11 cellular contexts compared by ENCODE assay signal in genomic region chr2:237705225-237705524, GRCh38.
DNase-seq lines count a peak whose midpoint lies in the region; ATAC-seq and TF ChIP-seq lines count a peak whose summit lies in the region.
"Had no signal": no experiment of that assay in that cellular context is flagged by ENCODE, and none has a peak within 500 bp of the region (broad histone marks: within the 10 kb centered on the region; RNA-seq: fewer than 3 reads in every experiment).

No MANE protein-coding gene starts in this region.

- no peaks in the 10 kb centered on the region for H3K27me3 Mint-ChIP-seq in activated naive CD8-positive, alpha-beta T cell treated with anti-CD3 and anti-CD28 coated beads, Interleukin-2, amount 50 U/mL, for 24 hours
- no peaks in the 10 kb centered on the region for H3K27me3 Mint-ChIP-seq in memory B cell

- peaks cover 8% of the 10 kb centered on the region for H3K36me3 ChIP-seq in left ventricle myocardium inferior
- H3K36me3 ChIP-seq in vagina: peaks cover 0 to 3% of the 10 kb centered on the region in 2 donors

- DNase-seq in left ventricle myocardium inferior (no peak), left cardiac atrium (no peak), memory B cell (ENCODE audit: low spot score in 2 of 2) (no peak), vagina (ENCODE audit: extremely low spot score in 2 of 2) (no peak), cerebellar nuclear complex (lab: John Stamatoyannopoulos, UW) (no peak), KBM-7 (no peak)
- DNase-seq in activated naive CD8-positive, alpha-beta T cell treated with anti-CD3 and anti-CD28 coated beads, Interleukin-2, amount 50 U/mL, for 24 hours: no peak
- DNase-seq: NCI-H1436, PC-3 had no signal

- TF ChIP-seq POLR2A in vagina (IDR thresholded peaks at IDR 0.05): no peak

- no peak for ATAC-seq in left cardiac atrium
- no peak for ATAC-seq in activated naive CD8-positive, alpha-beta T cell treated with anti-CD3 and anti-CD28 coated beads, Interleukin-2, amount 50 U/mL, for 24 hours
- no peak for ATAC-seq in memory B cell (ENCODE audit: low read depth)
- no peak for ATAC-seq in GM19324 (IDR thresholded peaks at IDR 0.05; ENCODE audit: low FRiP score, unreplicated experiment)
- ATAC-seq: esophagus mucosa had no signal

- H3K27ac Mint-ChIP-seq in activated naive CD8-positive, alpha-beta T cell treated with anti-CD3 and anti-CD28 coated beads, Interleukin-2, amount 50 U/mL, for 24 hours: peak overlapping the region; percentile 100
- H3K27ac Mint-ChIP-seq in memory B cell: peak overlapping the region; percentile 20

- H3K27ac ChIP-seq in left ventricle myocardium inferior (replicated peaks) (peak overlapping the region; percentile 86), vagina (peak overlapping the region; percentile 83)

- H3K36me3 Mint-ChIP-seq in activated naive CD8-positive, alpha-beta T cell treated with anti-CD3 and anti-CD28 coated beads, Interleukin-2, amount 50 U/mL, for 24 hours (ENCODE audit: low read depth): peaks cover 28% of the 10 kb centered on the region
- H3K36me3 Mint-ChIP-seq in memory B cell: peaks cover 15% of the 10 kb centered on the region

- intact Hi-C loops in left ventricle myocardium inferior (cut with micrococcal nuclease): no loop called here
- intact Hi-C loops in left cardiac atrium (cut with DNase I): no loop called here
- intact Hi-C loops in vagina (cut with DNase I): no loop called here

- H3K4me1 ChIP-seq in left ventricle myocardium inferior (peaks cover 90% of the 10 kb centered on the region), vagina (peaks cover 86% of the 10 kb centered on the region)

- H3K27me3 ChIP-seq in left ventricle myocardium inferior (ENCODE audit: low read depth) (no peaks in the 10 kb centered on the region), vagina (no peaks in the 10 kb centered on the region)

- peaks cover 78% of the 10 kb centered on the region for H3K4me1 Mint-ChIP-seq in activated naive CD8-positive, alpha-beta T cell treated with anti-CD3 and anti-CD28 coated beads, Interleukin-2, amount 50 U/mL, for 24 hours
- peaks cover 54% of the 10 kb centered on the region for H3K4me1 Mint-ChIP-seq in memory B cell

- H3K4me3 Mint-ChIP-seq in activated naive CD8-positive, alpha-beta T cell treated with anti-CD3 and anti-CD28 coated beads, Interleukin-2, amount 50 U/mL, for 24 hours: peak overlapping the region; percentile 81
- no peak overlapping the region for H3K4me3 Mint-ChIP-seq in memory B cell

- no peak overlapping the region for H3K4me3 ChIP-seq in left ventricle myocardium inferior
- H3K4me3 ChIP-seq in vagina: no peak overlapping the region

- no peaks in the 10 kb centered on the region for H3K9me3 Mint-ChIP-seq in activated naive CD8-positive, alpha-beta T cell treated with anti-CD3 and anti-CD28 coated beads, Interleukin-2, amount 50 U/mL, for 24 hours
- no peaks in the 10 kb centered on the region for H3K9me3 Mint-ChIP-seq in memory B cell

- no peaks in the 10 kb centered on the region for H3K9me3 ChIP-seq in left ventricle myocardium inferior (replicated peaks)
- no peaks in the 10 kb centered on the region for H3K9me3 ChIP-seq in vagina

- in situ Hi-C loops in KBM-7 (cut with MboI; ENCODE audit: low pct_unique_long_range_greater_than_20kb, low sequenced_read_pairs): no loop called here

- TF ChIP-seq CTCF in left ventricle myocardium inferior (IDR thresholded peaks at IDR 0.05; ENCODE audit: borderline replicate concordance) (no peak), vagina (IDR thresholded peaks at IDR 0.05) (no peak)
